12 cellular contexts compared by ENCODE assay signal in the genomic region with DNA sequence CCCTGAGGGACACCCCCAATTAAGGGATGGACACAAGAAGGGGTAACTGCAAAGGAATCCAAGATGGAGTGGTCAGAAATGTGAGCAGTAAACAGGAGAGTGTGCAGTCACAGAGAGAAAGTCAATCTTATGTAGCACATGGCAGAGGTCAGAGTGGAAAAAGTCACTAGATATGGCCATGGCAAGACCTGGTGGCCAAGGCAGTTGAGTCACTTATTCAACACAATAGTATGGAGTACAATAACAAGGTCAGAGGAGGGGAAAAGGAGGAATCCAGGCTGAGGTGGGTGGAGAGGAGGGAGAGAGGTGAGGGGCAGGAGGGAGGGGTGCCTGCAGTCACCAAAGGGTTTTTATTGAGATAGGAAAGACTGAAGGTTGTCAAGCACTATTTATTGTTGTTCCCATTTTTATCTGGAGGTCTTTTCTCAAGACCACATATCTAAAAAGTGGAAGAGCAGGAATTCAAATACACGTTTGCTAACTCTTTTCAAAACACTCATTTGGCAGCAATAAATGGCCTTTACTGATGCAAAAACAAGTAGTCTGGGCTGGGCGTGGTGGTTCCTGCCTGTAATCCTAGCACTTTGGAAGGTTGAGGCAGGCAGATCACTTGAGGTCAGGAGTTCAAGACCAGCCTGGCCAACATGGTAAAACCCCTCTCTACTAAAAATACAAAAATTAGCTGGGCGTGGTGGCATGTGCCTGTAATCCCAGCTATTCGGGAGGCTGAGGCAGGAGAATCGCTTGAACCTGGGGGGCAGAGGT.
"Had no signal": no experiment of that assay in that cellular context is flagged by ENCODE, and none has a peak within 500 bp of the region (broad histone marks: within the 10 kb centered on the region; RNA-seq: fewer than 3 reads in every experiment).

No MANE protein-coding gene starts in this region.

- H3K36me3 Mint-ChIP-seq: natural killer cell had no signal

- ATAC-seq: left ventricle myocardium superior, natural killer cell had no signal

- H3K27ac Mint-ChIP-seq: natural killer cell; T-helper 2 cell treated with Interferon-gamma antibody and Interleukin-4, amounts not matched to agents 5 μg/mL and 100 μg/mL, for 36 hours had no signal

- H3K27me3 Mint-ChIP-seq: activated CD4-positive, alpha-beta T cell treated with anti-CD3 and anti-CD28 coated beads, Interleukin-2, amount 10 ng/mL, durations not matched to agents 7 days and 5 days had no signal

- DNase-seq: activated CD4-positive, CD25-positive, alpha-beta regulatory T cell; activated CD8-positive, alpha-beta memory T cell treated with anti-CD3 and anti-CD28 coated beads for 24 hours; brain microvascular endothelial cell; cortex of kidney; effector CD8-positive, alpha-beta T cell; foreskin melanocyte; natural killer cell; SW 1271 had no signal

- H3K4me3 Mint-ChIP-seq: activated CD4-positive, alpha-beta T cell treated with anti-CD3 and anti-CD28 coated beads, Interleukin-2, amount 10 ng/mL, durations not matched to agents 7 days and 5 days; activated naive CD4-positive, alpha-beta T cell treated with anti-CD3 and anti-CD28 coated beads for 36 hours; natural killer cell; T-helper 2 cell treated with Interferon-gamma antibody and Interleukin-4, amounts not matched to agents 5 μg/mL and 100 μg/mL, for 36 hours had no signal

- H3K9me3 Mint-ChIP-seq: activated CD4-positive, alpha-beta T cell treated with anti-CD3 and anti-CD28 coated beads, Interleukin-2, amount 10 ng/mL, durations not matched to agents 7 days and 5 days; activated naive CD4-positive, alpha-beta T cell treated with anti-CD3 and anti-CD28 coated beads for 36 hours; natural killer cell; T-helper 2 cell treated with Interferon-gamma antibody and Interleukin-4, amounts not matched to agents 5 μg/mL and 100 μg/mL, for 36 hours had no signal
